Comparison of ENCODE assay signal across 1 cellular context in genomic region chr12:131138638-131139362, GRCh38.
TF ChIP-seq lines count a peak whose summit lies in the region.

No MANE protein-coding gene starts in this region.

TF ChIP-seq in GM23338, 12 proteins besides CTCF, POLR2A, EP300 and RAD21 (continued from another document):
- TF ChIP-seq REST (IDR thresholded peaks at IDR 0.05; ENCODE audit: unreplicated experiment) (no peak), ZNF462 (CRISPR knock-in tag; IDR thresholded peaks at IDR 0.05) (no peak), EZH2phosphoT487 (IDR thresholded peaks at IDR 0.05; ENCODE audit: unreplicated experiment) (no peak), JUNB (IDR thresholded peaks at IDR 0.05; ENCODE audit: unreplicated experiment) (no peak), CREB1 (CRISPR knock-in tag; IDR thresholded peaks at IDR 0.05; ENCODE audit: low read depth) (no peak)
